1 cellular context compared by ENCODE assay signal in genomic region chr15:78711638-78712037, GRCh38.
TF ChIP-seq lines count a peak whose summit lies in the region.

No MANE protein-coding gene starts in this region.

TF ChIP-seq in HepG2, 621 proteins besides CTCF, POLR2A, EP300 and RAD21 (continued from another document and continues in another):
- TF ChIP-seq KIAA2018 (CRISPR knock-in tag; IDR thresholded peaks at IDR 0.05; ENCODE audit: borderline replicate concordance) (no peak), ZNF891 (CRISPR knock-in tag; IDR thresholded peaks at IDR 0.05) (no peak), NCOA2 (CRISPR knock-in tag; IDR thresholded peaks at IDR 0.05) (no peak), THAP7 (CRISPR knock-in tag; IDR thresholded peaks at IDR 0.05) (no peak), RNF2 (conservative IDR thresholded peaks at IDR 0.05; ENCODE audit: low read depth) (no peak), LBX2 (CRISPR knock-in tag; IDR thresholded peaks at IDR 0.05; ENCODE audit: borderline replicate concordance) (no peak), NCOR1 (IDR thresholded peaks at IDR 0.05; ENCODE audit: borderline replicate concordance, low read length) (no peak), NFATC3 (CRISPR knock-in tag; IDR thresholded peaks at IDR 0.05) (no peak), SP5 (CRISPR knock-in tag; IDR thresholded peaks at IDR 0.05; ENCODE audit: borderline replicate concordance, low read depth) (peak; percentile 37; the same call in 1 of the 2 replicates), ZBTB46 (CRISPR knock-in tag; IDR thresholded peaks at IDR 0.05; ENCODE audit: borderline replicate concordance) (no peak), ZBTB39 (CRISPR knock-in tag; IDR thresholded peaks at IDR 0.05) (no peak), EHMT2 (IDR thresholded peaks at IDR 0.05; ENCODE audit: borderline replicate concordance, low read depth, low read length) (no peak), ZBTB7B (CRISPR knock-in tag; IDR thresholded peaks at IDR 0.05) (0 out of 2 replicates have a peak, but pooled peaks have one; percentile 27), CAMTA2 (CRISPR knock-in tag; IDR thresholded peaks at IDR 0.05; ENCODE audit: borderline replicate concordance) (no peak), ATF3 (CRISPR knock-in tag; IDR thresholded peaks at IDR 0.05) (no peak), AGO1 (IDR thresholded peaks at IDR 0.05; ENCODE audit: low read depth, low read length, poor library complexity, severe bottlenecking) (no peak), ZNF672 (CRISPR knock-in tag; IDR thresholded peaks at IDR 0.05) (no peak), NBN (conservative IDR thresholded peaks at IDR 0.05) (no peak), MYNN (CRISPR knock-in tag; IDR thresholded peaks at IDR 0.05; ENCODE audit: low read depth) (no peak), GATAD2A (CRISPR knock-in tag; IDR thresholded peaks at IDR 0.05) (0 out of 2 replicates have a peak, but pooled peaks have one; percentile 26), NFIC (IDR thresholded peaks at IDR 0.05; ENCODE audit: low read length) (no peak), CEBPG (CRISPR knock-in tag; IDR thresholded peaks at IDR 0.05) (peak; percentile 60), HNF4A (CRISPR knock-in tag; IDR thresholded peaks at IDR 0.05) (peak; percentile 57), ARID5B (CRISPR knock-in tag; IDR thresholded peaks at IDR 0.05) (peak; percentile 27; the same call in 1 of the 2 replicates), RAD51 (IDR thresholded peaks at IDR 0.05; ENCODE audit: borderline replicate concordance) (no peak), FOXP4 (CRISPR knock-in tag; IDR thresholded peaks at IDR 0.05) (peak; percentile 60; the same call in 1 of the 2 replicates), SMARCC2 (IDR thresholded peaks at IDR 0.05) (no peak), RFXANK (CRISPR knock-in tag; IDR thresholded peaks at IDR 0.05) (no peak), FOSL2 (CRISPR knock-in tag; IDR thresholded peaks at IDR 0.05) (no peak), XBP1 (CRISPR knock-in tag; IDR thresholded peaks at IDR 0.05) (no peak), IRF9 (CRISPR knock-in tag; IDR thresholded peaks at IDR 0.05; ENCODE audit: borderline replicate concordance) (no peak), MED8 (CRISPR knock-in tag; IDR thresholded peaks at IDR 0.05; ENCODE audit: insufficient replicate concordance) (no peak), GZF1 (CRISPR knock-in tag; IDR thresholded peaks at IDR 0.05) (no peak), ZC3H4 (CRISPR knock-in tag; IDR thresholded peaks at IDR 0.05; ENCODE audit: borderline replicate concordance) (no peak), ARNT2 (CRISPR knock-in tag; IDR thresholded peaks at IDR 0.05; ENCODE audit: low read depth) (no peak), MAFF (IDR thresholded peaks at IDR 0.05; ENCODE audit: low read depth, low read length) (no peak), ZNF253 (CRISPR knock-in tag; IDR thresholded peaks at IDR 0.05; ENCODE audit: borderline replicate concordance) (no peak), NR2F1 (CRISPR knock-in tag; IDR thresholded peaks at IDR 0.05) (peak; percentile 40 to 66; a peak in 3 of 4 replicates), TP53 (CRISPR knock-in tag; conservative IDR thresholded peaks at IDR 0.05) (peak; percentile 94), NPAS2 (CRISPR knock-in tag; IDR thresholded peaks at IDR 0.05; ENCODE audit: borderline replicate concordance) (no peak)
